In genomic region chr22:21000215-21000986, GRCh38 we compare ENCODE assay signal across 8 cellular contexts. TPM values are rescaled to one million over a fixed set of nuclear protein-coding genes. Genes with fewer than 3 reads are reported as not detected.
DNase-seq lines count a peak whose midpoint lies in the region; ATAC-seq and TF ChIP-seq lines count a peak whose summit lies in the region.

No MANE protein-coding gene starts in this region.

- H3K27ac ChIP-seq in brain microvascular endothelial cell (no peak overlapping the region), muscle layer of colon (ENCODE audit: low read depth, low read length) (peak overlapping the region; percentile 94)

- H3K9me3 Mint-ChIP-seq in IgD-negative memory B cell, result no peaks in the 10 kb centered on the region

- ATAC-seq in GM21619 (IDR thresholded peaks at IDR 0.05; ENCODE audit: unreplicated experiment), result no peak

- TF ChIP-seq CTCF in BE2C (IDR thresholded peaks at IDR 0.05; ENCODE audit: low read depth, low read length) (no peak), brain microvascular endothelial cell (IDR thresholded peaks at IDR 0.05; ENCODE audit: low read depth, low read length, missing control alignments) (peak; percentile 13)

- peaks cover 47% of the 10 kb centered on the region for H3K36me3 ChIP-seq in BE2C
- H3K36me3 ChIP-seq in brain microvascular endothelial cell (replicated peaks), result peaks cover 32% of the 10 kb centered on the region
- H3K36me3 ChIP-seq in muscle layer of colon (ENCODE audit: insufficient read depth, low read length), result peaks cover 34% of the 10 kb centered on the region

- H3K27me3 Mint-ChIP-seq in IgD-negative memory B cell, result no peaks in the 10 kb centered on the region

- peaks cover 3% of the 10 kb centered on the region for H3K36me3 Mint-ChIP-seq in IgD-negative memory B cell

- in situ Hi-C loops in brain microvascular endothelial cell (cut with HindIII; ENCODE audit: low pct_ligation_motif_present, low sequenced_read_pairs), result no loop called here

- DNase-seq in BE2C, result no peak
- no peak for DNase-seq in brain microvascular endothelial cell
- no peak for DNase-seq in SK-N-DZ (ENCODE audit: low spot score)
- no peak for DNase-seq in T1000 (lab: John Stamatoyannopoulos, UW)
- no peak for DNase-seq in superior temporal gyrus (ENCODE audit: extremely low spot score)

- H3K9ac ChIP-seq in muscle layer of colon (ENCODE audit: low read length), result peak overlapping the region; percentile 90

- no peaks in the 10 kb centered on the region for H3K27me3 ChIP-seq in BE2C
- no peaks in the 10 kb centered on the region for H3K27me3 ChIP-seq in brain microvascular endothelial cell (replicated peaks)
- no peaks in the 10 kb centered on the region for H3K27me3 ChIP-seq in muscle layer of colon (ENCODE audit: control insufficient read depth in 1 of 2, insufficient read depth in 2 of 2, low read length in 2 of 2)

- H3K4me3 Mint-ChIP-seq in IgD-negative memory B cell, result peak overlapping the region; percentile 93 to 99 (median 98)

- H3K9me3 ChIP-seq in BE2C, result no peaks in the 10 kb centered on the region
- H3K9me3 ChIP-seq in muscle layer of colon (ENCODE audit: low read length), result no peaks in the 10 kb centered on the region

- H3K27ac Mint-ChIP-seq in IgD-negative memory B cell, result peak overlapping the region; percentile 98 to 100 (median 99)

- H3K4me3 ChIP-seq in BE2C (ENCODE audit: low read depth, low read length), result peak overlapping the region; percentile 94
- H3K4me3 ChIP-seq in brain microvascular endothelial cell (ENCODE audit: low read depth, low read length), result peak overlapping the region; percentile 71
- H3K4me3 ChIP-seq in muscle layer of colon (ENCODE audit: low read depth in 1 of 2, low read length in 2 of 2), result peak overlapping the region; percentile 81 to 97

- peaks cover 5 to 20% (median 13%) of the 10 kb centered on the region in 3 donors for H3K4me1 Mint-ChIP-seq in IgD-negative memory B cell

- H3K4me1 ChIP-seq in BE2C (peaks cover 5% of the 10 kb centered on the region; the same call in 1 of the 2 replicates), muscle layer of colon (ENCODE audit: insufficient read depth, low read length) (peaks cover 33% of the 10 kb centered on the region)

RNA-seq across cellular contexts. Expression of gene THAP7, which starts 1.5 kb away (rescaled TPM):
- 136 TPM for polyA plus RNA-seq in BE2C (2012; ENCODE audit: insufficient read depth, insufficient read length, low read depth)
- polyA plus RNA-seq in IgD-negative memory B cell, result 55.9 TPM
- polyA plus RNA-seq in SK-N-DZ (2014; cell fraction: cytosol; rRNA removed), result 45.0 and 48.4 TPM in 2 replicates
- 81.3 and 92.9 TPM in 2 replicates for polyA plus RNA-seq in SK-N-DZ (2014; cell fraction: nucleus; rRNA removed)

RNA-seq across cellular contexts. Expression of gene P2RX6, which starts 14.6 kb away (rescaled TPM):
- polyA plus RNA-seq in BE2C (2012; ENCODE audit: insufficient read depth, insufficient read length, low read depth), result 11.2 TPM
- not detected for polyA plus RNA-seq in IgD-negative memory B cell
- 0.71 and 0.73 TPM in 2 replicates for polyA plus RNA-seq in SK-N-DZ (2014; cell fraction: cytosol; rRNA removed)
- 5.6 and 7.9 TPM in 2 replicates for polyA plus RNA-seq in SK-N-DZ (2014; cell fraction: nucleus; rRNA removed)

RNA-seq across cellular contexts. Expression of gene LZTR1, which starts 18.3 kb away (rescaled TPM):
- polyA plus RNA-seq in BE2C (2012; ENCODE audit: insufficient read depth, insufficient read length, low read depth), result 142 TPM
- polyA plus RNA-seq in IgD-negative memory B cell, result 11.9 TPM
- 27.2 and 32.2 TPM in 2 replicates for polyA plus RNA-seq in SK-N-DZ (2014; cell fraction: cytosol; rRNA removed)
- 300 and 350 TPM in 2 replicates for polyA plus RNA-seq in SK-N-DZ (2014; cell fraction: nucleus; rRNA removed)

RNA-seq across cellular contexts. Expression of gene SLC7A4, which starts 32.0 kb away (rescaled TPM):
- polyA plus RNA-seq in BE2C (2012; ENCODE audit: insufficient read depth, insufficient read length, low read depth), result 4.4 TPM
- polyA plus RNA-seq in IgD-negative memory B cell, result not detected
- 0.29 TPM in 1 of 2 replicates, not detected in the other for polyA plus RNA-seq in SK-N-DZ (2014; cell fraction: cytosol; rRNA removed)
- 0.09 and 0.19 TPM in 2 replicates for polyA plus RNA-seq in SK-N-DZ (2014; cell fraction: nucleus; rRNA removed)

RNA-seq across cellular contexts. Expression of gene AIFM3, which starts 33.3 kb away (rescaled TPM):
- 3.2 TPM for polyA plus RNA-seq in BE2C (2012; ENCODE audit: insufficient read depth, insufficient read length, low read depth)
- polyA plus RNA-seq in IgD-negative memory B cell, result 2.3 TPM
- polyA plus RNA-seq in SK-N-DZ (2014; cell fraction: cytosol; rRNA removed), result 3.3 and 5.0 TPM in 2 replicates
- 18.1 and 21.1 TPM in 2 replicates for polyA plus RNA-seq in SK-N-DZ (2014; cell fraction: nucleus; rRNA removed)
